16 cellular contexts compared by ENCODE assay signal in the genomic region with DNA sequence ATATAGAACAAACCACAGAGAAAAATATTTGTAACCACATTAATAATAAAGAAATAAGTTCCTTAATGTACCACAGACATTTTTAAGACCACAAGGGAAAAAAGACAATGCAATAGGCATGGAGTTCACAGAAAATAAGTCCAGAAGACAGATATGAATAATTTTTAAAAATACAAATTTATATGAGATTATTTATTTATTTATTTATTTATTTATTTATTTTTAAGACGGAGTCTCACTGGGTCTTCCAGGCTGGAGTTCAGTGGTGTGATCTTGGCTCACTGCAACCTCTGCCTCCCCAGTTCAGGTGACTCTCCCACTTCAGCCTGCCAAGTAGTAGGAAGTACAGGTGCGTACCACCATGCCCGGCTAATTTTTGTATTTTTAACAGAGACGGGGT. TPM values are rescaled to one million over a fixed set of nuclear protein-coding genes. Genes with fewer than 3 reads are reported as not detected.
A peak's percentile ranks its signal among the peaks of the same experiment; 100 is the strongest.
DNase-seq lines count a peak whose midpoint lies in the region; ATAC-seq, FAIRE-seq and TF ChIP-seq lines count a peak whose summit lies in the region.
"Had no signal": no experiment of that assay in that cellular context is flagged by ENCODE, and none has a peak within 500 bp of the region (broad histone marks: within the 10 kb centered on the region; RNA-seq: fewer than 3 reads in every experiment).

No MANE protein-coding gene starts in this region.

- ATAC-seq in GM21737 (IDR thresholded peaks at IDR 0.05; ENCODE audit: unreplicated experiment) (no peak), GM19324 (IDR thresholded peaks at IDR 0.05; ENCODE audit: low FRiP score, unreplicated experiment) (no peak), GM21786 (IDR thresholded peaks at IDR 0.05; ENCODE audit: unreplicated experiment) (no peak)

- peaks cover 9% of the 10 kb centered on the region for H3K36me3 Mint-ChIP-seq in osteocyte (ENCODE audit: unreplicated experiment)

- TF ChIP-seq CTCF in osteocyte (IDR thresholded peaks at IDR 0.05), result no peak

- peak; percentile 17 for DNase-seq in EH (ENCODE audit: low read depth)
- DNase-seq in osteocyte (ENCODE audit: extremely low spot score, unreplicated experiment), result no peak
- DNase-seq: AML-193; BE2C; Calu3; CD4-positive, alpha-beta memory T cell; COR-L47; DMS53; DMS79 treated with DMSO at 0.1 percent for 48 hours; GOT3 had no signal

- no peak overlapping the region for H3K4me3 Mint-ChIP-seq in osteocyte (ENCODE audit: unreplicated experiment)
- H3K4me3 Mint-ChIP-seq: CD14-positive monocyte; CD4-positive, alpha-beta memory T cell had no signal

- H3K27ac Mint-ChIP-seq in osteocyte (ENCODE audit: unreplicated experiment), result peak overlapping the region; percentile 0
- H3K27ac Mint-ChIP-seq: CD4-positive, alpha-beta memory T cell had no signal

- peaks cover 8% of the 10 kb centered on the region for H3K4me1 Mint-ChIP-seq in osteocyte (ENCODE audit: unreplicated experiment)

- peak; percentile 18 for FAIRE-seq in endometrium (lab: Jason Lieb, UNC)
- FAIRE-seq: H54 had no signal

- no peaks in the 10 kb centered on the region for H3K9me3 Mint-ChIP-seq in osteocyte (ENCODE audit: unreplicated experiment)

- no peaks in the 10 kb centered on the region for H3K27me3 Mint-ChIP-seq in osteocyte (ENCODE audit: unreplicated experiment)
- H3K27me3 Mint-ChIP-seq: CD4-positive, alpha-beta memory T cell had no signal

RNA-seq across cellular contexts. Expression of a gene that starts 53.7 kb away (rescaled TPM):
- total RNA-seq in osteocyte, result 4.9 and 6.2 TPM in 2 replicates

RNA-seq across cellular contexts. Expression of a gene that starts 56.4 kb away (rescaled TPM):
- total RNA-seq in osteocyte, result 12.6 TPM in 2 replicates
